8 cellular contexts compared by ENCODE assay signal in the genomic region with DNA sequence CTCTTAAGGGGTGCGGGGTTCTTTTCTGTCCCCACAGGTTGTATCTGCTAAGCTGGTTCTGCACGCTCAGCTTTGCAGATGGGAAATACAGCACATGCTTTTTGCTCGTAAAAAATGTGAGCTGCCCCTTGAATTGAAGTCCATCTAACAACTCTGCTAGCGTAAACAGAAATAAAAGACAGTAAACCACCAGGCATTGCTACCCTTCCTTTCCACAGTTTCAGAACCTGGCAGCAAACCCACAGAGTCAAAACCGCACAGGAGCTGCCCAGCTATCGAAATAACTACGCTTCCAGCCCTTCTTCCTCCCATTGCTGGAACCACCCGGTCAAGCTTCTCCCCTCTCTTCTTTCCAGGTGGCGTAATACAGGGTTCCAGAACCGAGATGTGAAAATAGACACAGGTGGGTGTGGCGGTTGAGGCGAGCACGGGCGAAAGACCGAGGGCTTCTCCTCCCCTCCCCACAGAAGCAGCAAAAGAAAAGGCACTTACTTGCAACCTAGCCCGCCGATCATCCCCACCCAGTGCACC. TPM values are rescaled to one million over a fixed set of nuclear protein-coding genes. Genes with fewer than 3 reads are reported as not detected.
DNase-seq lines count a peak whose midpoint lies in the region; ATAC-seq, FAIRE-seq and TF ChIP-seq lines count a peak whose summit lies in the region.

No MANE protein-coding gene starts in this region.

- H3K4me3 ChIP-seq in A549 (peak overlapping the region; percentile 63), GM12865 (ENCODE audit: low read depth, low read length) (no peak overlapping the region), mononuclear cell (ENCODE audit: low read length) (peak overlapping the region; percentile 35)

- peak overlapping the region; percentile 37 for H3K4me3 Mint-ChIP-seq in central memory CD8-positive, alpha-beta T cell

- H3K27ac ChIP-seq in A549, result peak overlapping the region; percentile 84 to 88

- H3K4me1 ChIP-seq in A549 (peaks cover 40% of the 10 kb centered on the region), mononuclear cell (ENCODE audit: insufficient read depth, low read length) (peaks cover 19% of the 10 kb centered on the region)

- H3K36me3 Mint-ChIP-seq in central memory CD8-positive, alpha-beta T cell (ENCODE audit: insufficient read depth), result no peaks in the 10 kb centered on the region

- no peaks in the 10 kb centered on the region for H3K9me3 ChIP-seq in A549
- H3K9me3 ChIP-seq in mononuclear cell (ENCODE audit: low read depth, low read length), result no peaks in the 10 kb centered on the region

- H3K27me3 ChIP-seq in mononuclear cell (ENCODE audit: insufficient read depth, low read length), result peaks cover 25% of the 10 kb centered on the region

- no peak for TF ChIP-seq CTCF in A549 (IDR thresholded peaks at IDR 0.05)
- no peak for TF ChIP-seq CTCF in GM12865 (IDR thresholded peaks at IDR 0.05; ENCODE audit: insufficient read depth, low read depth, low read length, missing control alignments)

- H3K27ac Mint-ChIP-seq in central memory CD8-positive, alpha-beta T cell (ENCODE audit: low read depth), result no peak overlapping the region

- FAIRE-seq in A549 (lab: Jason Lieb, UNC), result no peak

- POLR2A ChIA-PET in A549 (lab: Yijun Ruan, JAX), result interaction anchor here (0.9 to 3.8 kb wide), 6 partner anchors 9 to 44 kb away, joined by 4 to 22 read pairs (median 10); no protein-coding TSS in a partner anchor

- 4% methylated on average over 16 of the region's 17 CpGs for WGBS in A549 (ENCODE audit: missing lambda C conversion rate)

- H3K27me3 Mint-ChIP-seq in central memory CD8-positive, alpha-beta T cell, result peaks cover 17% of the 10 kb centered on the region

- no peak for TF ChIP-seq POLR2A in A549 (IDR thresholded peaks at IDR 0.05; ENCODE audit: low read length)

- no peak for TF ChIP-seq RAD21 in A549 (conservative IDR thresholded peaks at IDR 0.05 in 1 of 2, IDR thresholded peaks at IDR 0.05 in 1 of 2)

- H3K4me1 Mint-ChIP-seq in central memory CD8-positive, alpha-beta T cell, result peaks cover 6% of the 10 kb centered on the region

- no peaks in the 10 kb centered on the region for H3K9me3 Mint-ChIP-seq in central memory CD8-positive, alpha-beta T cell

- no peak for TF ChIP-seq EP300 in A549 (IDR thresholded peaks at IDR 0.05)

- peak; percentile 47 to 52 for ATAC-seq in A549
- ATAC-seq in central memory CD8-positive, alpha-beta T cell (replicated peaks; ENCODE audit: extremely low read depth, poor library complexity, severe bottlenecking), result peak; percentile 16
- no peak for ATAC-seq in GM18873 (IDR thresholded peaks at IDR 0.05; ENCODE audit: low FRiP score, unreplicated experiment)

- CTCF ChIA-PET in A549 (lab: Yijun Ruan, JAX), result interaction anchor here (0.7 to 4.7 kb wide), 7 partner anchors 10 to 194 kb away, joined by 3 to 25 read pairs (median 5); no protein-coding TSS in a partner anchor

- peak in 1 of 2 experiments; percentile 36 for DNase-seq in A549 (ENCODE audit: low read depth in 1 of 2, low spot score in 1 of 2)
- peak; percentile 5 for DNase-seq in GM12865 (ENCODE audit: low read depth)
- peak; percentile 35 for DNase-seq in M059J (ENCODE audit: low read depth)
- DNase-seq in central memory CD8-positive, alpha-beta T cell (ENCODE audit: low spot score in 2 of 2), result no peak
- DNase-seq in iPS-NIHi11 (ENCODE audit: low spot score), result no peak
- no peak for DNase-seq in stimulated activated CD4-positive, alpha-beta T cell treated with anti-CD3 and anti-CD28 coated beads, Interleukin-4, amount 100 ng/mL, for 24 hours

- H3K4me2 ChIP-seq in A549, result peak overlapping the region; percentile 76

TF ChIP-seq in A549, 52 proteins besides CTCF, POLR2A, EP300 and RAD21:
- no peak for TF ChIP-seq ZC3H11A (IDR thresholded peaks at IDR 0.05)
- TF ChIP-seq, protein P1, sequence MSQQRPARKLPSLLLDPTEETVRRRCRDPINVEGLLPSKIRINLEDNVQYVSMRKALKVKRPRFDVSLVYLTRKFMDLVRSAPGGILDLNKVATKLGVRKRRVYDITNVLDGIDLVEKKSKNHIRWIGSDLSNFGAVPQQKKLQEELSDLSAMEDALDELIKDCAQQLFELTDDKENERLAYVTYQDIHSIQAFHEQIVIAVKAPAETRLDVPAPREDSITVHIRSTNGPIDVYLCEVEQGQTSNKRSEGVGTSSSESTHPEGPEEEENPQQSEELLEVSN (IDR thresholded peaks at IDR 0.05; ENCODE audit: borderline replicate concordance, low read depth), result 0 out of 2 replicates have a peak, but pooled peaks have one; percentile 13
TF ChIP-seq in A549: peak in this region for 1.

RNA-seq across cellular contexts. Expression of gene SCN9A, which starts 0.5 kb away (rescaled TPM):
- 19.6 and 23.6 TPM in 2 replicates for polyA plus RNA-seq in A549 (2011; rRNA removed)
- 3.1 and 3.4 TPM in 2 replicates for polyA plus RNA-seq in A549 (2012; cell fraction: cytosol; rRNA removed)
- polyA plus RNA-seq in A549 (2012; cell fraction: nucleus; rRNA removed), result 4.4 and 7.2 TPM in 2 replicates
- 7.7 to 8.3 TPM (median 7.7 TPM) in 3 replicates for polyA plus RNA-seq in A549 (2017; fragmentation: RNase III; extraction: RNeasy Plus Mini Kit Qiagen cat#74134 plus additional on column Dnase treatment)
- polyA minus RNA-seq in A549 (2011; rRNA and poly(A)+ RNA removed), result 72.4 and 73.5 TPM in 2 replicates
- total RNA-seq in M059J (2014; rRNA removed; shearing (Covaris generic)), result 0.42 and 0.86 TPM in 2 replicates
- 0.63 TPM for total RNA-seq in mononuclear cell

Comparison
In these comparisons a context has a peak if more than half of its experiments do, and no peak if none do; other contexts are left out.
1. DNase-seq: peak in GM12865 (single experiment) and M059J (single experiment); none in central memory CD8-positive, alpha-beta T cell (0 of 2), iPS-NIHi11 (single experiment) and stimulated activated CD4-positive, alpha-beta T cell treated with anti-CD3 and anti-CD28 coated beads, Interleukin-4, amount 100 ng/mL, for 24 hours (single experiment).